In the genomic region with DNA sequence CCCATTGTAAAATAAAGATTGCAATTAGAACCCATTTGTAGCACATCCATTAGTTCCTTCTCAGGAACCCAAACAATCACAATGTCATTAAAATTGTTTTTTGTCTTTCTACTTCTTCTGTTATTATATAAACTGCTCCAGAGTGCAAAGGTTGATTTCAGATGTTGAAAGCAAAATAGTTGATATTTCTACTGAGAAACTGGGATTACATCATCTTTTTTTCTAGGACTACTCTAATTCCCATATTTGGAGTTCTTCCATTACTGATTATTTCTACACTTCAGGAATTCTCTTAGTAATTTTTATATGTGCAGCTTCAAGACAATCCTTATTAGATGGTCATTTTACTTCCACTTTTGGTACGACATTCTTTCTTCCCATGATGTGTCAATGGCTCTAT, we compare ENCODE assay signal across 6 cellular contexts. TPM values are rescaled to one million over a fixed set of nuclear protein-coding genes. Genes with fewer than 3 reads are reported as not detected.
"Had no signal": no experiment of that assay in that cellular context is flagged by ENCODE, and none has a peak within 500 bp of the region (broad histone marks: within the 10 kb centered on the region; RNA-seq: fewer than 3 reads in every experiment).

No MANE protein-coding gene starts in this region.

RNA-seq across cellular contexts. Expression of a gene that starts 5.3 kb away (rescaled TPM):
- total RNA-seq: HepG2, HT-29, HT1080, IMR-90, K562 had no signal
- polyA plus RNA-seq: HepG2, IgD-negative memory B cell, IMR-90, K562 had no signal

RNA-seq across cellular contexts. Expression of a gene that starts 48.4 kb away (rescaled TPM):
- total RNA-seq: HepG2, HT-29, HT1080, IMR-90 had no signal
- polyA plus RNA-seq: HepG2, IMR-90 had no signal

RNA-seq across cellular contexts. Expression of a gene that starts 52.9 kb away (rescaled TPM):
- total RNA-seq: HepG2, HT1080, IMR-90, K562 had no signal
- polyA plus RNA-seq: HepG2, IMR-90 had no signal
